Comparison of ENCODE assay signal across 8 cellular contexts in genomic region chr10:47024399-47025252, GRCh38.
A peak's percentile ranks its signal among the peaks of the same experiment; 100 is the strongest.
DNase-seq lines count a peak whose midpoint lies in the region; ATAC-seq and TF ChIP-seq lines count a peak whose summit lies in the region.

No MANE protein-coding gene starts in this region.

- TF ChIP-seq RAD21 in liver (IDR thresholded peaks at IDR 0.05), result peak; percentile 84 to 96

- no peak overlapping the region for H3K9ac ChIP-seq in liver (ENCODE audit: low read depth in 1 of 2, low read length in 2 of 2)

- H3K4me3 ChIP-seq in choroid plexus epithelial cell (ENCODE audit: low read depth, low read length) (no peak overlapping the region), liver (ENCODE audit: low read depth in 1 of 3, low read length in 3 of 3) (no peak overlapping the region)

- H3K27me3 ChIP-seq in liver (ENCODE audit: control insufficient read depth in 4 of 4, insufficient read depth in 4 of 4, low read length in 3 of 4), result no peaks in the 10 kb centered on the region

- 20% methylated on average over 9 of the region's 9 CpGs for WGBS in liver

- H3K9me3 ChIP-seq in liver (ENCODE audit: control insufficient read depth in 4 of 4, low read length in 3 of 4), result no peaks in the 10 kb centered on the region

- peak; percentile 97 for TF ChIP-seq CTCF in choroid plexus epithelial cell (conservative IDR thresholded peaks at IDR 0.05; ENCODE audit: low read depth, low read length)
- TF ChIP-seq CTCF in liver (IDR thresholded peaks at IDR 0.05; ENCODE audit: low read depth, low read length, missing input control), result peak; percentile 74

- peak; percentile 38 for DNase-seq in COLO668 (lab: John Stamatoyannopoulos, UW; ENCODE audit: unreplicated experiment)
- DNase-seq in NCI-H128 (lab: John Stamatoyannopoulos, UW; ENCODE audit: unreplicated experiment), result peak; percentile 2
- DNase-seq in activated CD4-positive, alpha-beta T cell treated with anti-CD3 and anti-CD28 coated beads for 48 hours, result peak; percentile 81
- DNase-seq in choroid plexus epithelial cell (ENCODE audit: low read depth), result peak; percentile 75
- DNase-seq in stimulated activated CD4-positive, alpha-beta T cell treated with anti-CD3 and anti-CD28 coated beads, TNF-alpha, amount 100 ng/mL, for 4 hours (ENCODE audit: low read depth in 3 of 3), result peak; percentile 44 to 47 (median 47)
- no peak for DNase-seq in amniotic stem cell (lab: John Stamatoyannopoulos, UW)

- H3K4me1 ChIP-seq in liver (ENCODE audit: control insufficient read depth in 4 of 4, insufficient read depth in 4 of 4, low read length in 3 of 4), result no peaks in the 10 kb centered on the region

- H3K27ac ChIP-seq in liver (ENCODE audit: low read depth in 1 of 2, low read length in 2 of 2), result no peak overlapping the region

- no peaks in the 10 kb centered on the region for H3K36me3 ChIP-seq in liver (ENCODE audit: control insufficient read depth in 4 of 4, insufficient read depth in 3 of 4, low read depth in 1 of 4, low read length in 3 of 4)

- peak; percentile 71 for ATAC-seq in GM21381 (IDR thresholded peaks at IDR 0.05; ENCODE audit: unreplicated experiment)

TF ChIP-seq in liver, 16 proteins besides CTCF, POLR2A, EP300 and RAD21:
- TF ChIP-seq NR2F2 (IDR thresholded peaks at IDR 0.05) (no peak), JUND (IDR thresholded peaks at IDR 0.05) (peak in 1 of 2 donors; percentile 27)
TF ChIP-seq in liver: peak in this region for 1.
